In genomic region chr5:139748505-139748826, GRCh38 we compare ENCODE assay signal across 10 cellular contexts. TPM values are rescaled to one million over a fixed set of nuclear protein-coding genes. Genes with fewer than 3 reads are reported as not detected.
DNase-seq lines count a peak whose midpoint lies in the region; ATAC-seq and TF ChIP-seq lines count a peak whose summit lies in the region.
"Had no signal": no experiment of that assay in that cellular context is flagged by ENCODE, and none has a peak within 500 bp of the region (broad histone marks: within the 10 kb centered on the region; RNA-seq: fewer than 3 reads in every experiment).

No MANE protein-coding gene starts in this region.

- H3K27me3 Mint-ChIP-seq in activated T-helper 1 cell treated with anti-CD3 and anti-CD28 coated beads, Interleukin-12 subunit alpha, Interleukin-12 subunit beta, Interleukin-2, Interleukin-4 antibody, amounts not matched to agents 30 ng/mL and 10 ng/mL and 1 ng/mL, durations not matched to agents 14 hours and 24 hours and 36 hours (ENCODE audit: insufficient read depth) = peaks cover 59% of the 10 kb centered on the region

- H3K4me3 Mint-ChIP-seq in activated T-helper 1 cell treated with anti-CD3 and anti-CD28 coated beads, Interleukin-12 subunit alpha, Interleukin-12 subunit beta, Interleukin-2, Interleukin-4 antibody, amounts not matched to agents 30 ng/mL and 10 ng/mL and 1 ng/mL, durations not matched to agents 14 hours and 24 hours and 36 hours = peak overlapping the region; percentile 76

- H3K4me1 Mint-ChIP-seq in activated T-helper 1 cell treated with anti-CD3 and anti-CD28 coated beads, Interleukin-12 subunit alpha, Interleukin-12 subunit beta, Interleukin-2, Interleukin-4 antibody, amounts not matched to agents 30 ng/mL and 10 ng/mL and 1 ng/mL, durations not matched to agents 14 hours and 24 hours and 36 hours (ENCODE audit: low read depth) = peaks cover 40% of the 10 kb centered on the region

- H3K27ac Mint-ChIP-seq in activated T-helper 1 cell treated with anti-CD3 and anti-CD28 coated beads, Interleukin-12 subunit alpha, Interleukin-12 subunit beta, Interleukin-2, Interleukin-4 antibody, amounts not matched to agents 30 ng/mL and 10 ng/mL and 1 ng/mL, durations not matched to agents 14 hours and 24 hours and 36 hours = peak overlapping the region; percentile 64

- H3K9me3 ChIP-seq in left ventricle myocardium inferior (replicated peaks) (no peaks in the 10 kb centered on the region), iPS-20b (ENCODE audit: insufficient read depth, low read depth, low read length) (no peaks in the 10 kb centered on the region)
- H3K9me3 ChIP-seq: uterus had no signal

- ATAC-seq in Right ventricle myocardium inferior = no peak
- ATAC-seq in HG03045 (IDR thresholded peaks at IDR 0.05; ENCODE audit: unreplicated experiment) = no peak

- H3K36me3 Mint-ChIP-seq in activated T-helper 1 cell treated with anti-CD3 and anti-CD28 coated beads, Interleukin-12 subunit alpha, Interleukin-12 subunit beta, Interleukin-2, Interleukin-4 antibody, amounts not matched to agents 30 ng/mL and 10 ng/mL and 1 ng/mL, durations not matched to agents 14 hours and 24 hours and 36 hours (ENCODE audit: low read depth) = peaks cover 2% of the 10 kb centered on the region

- no peak for TF ChIP-seq CTCF in left ventricle myocardium inferior (IDR thresholded peaks at IDR 0.05; ENCODE audit: borderline replicate concordance)

- H3K36me3 ChIP-seq in left ventricle myocardium inferior = no peaks in the 10 kb centered on the region
- no peaks in the 10 kb centered on the region for H3K36me3 ChIP-seq in iPS-20b (ENCODE audit: insufficient read depth, low read depth, low read length)
- H3K36me3 ChIP-seq: uterus had no signal

- no peaks in the 10 kb centered on the region for H3K9me3 Mint-ChIP-seq in activated T-helper 1 cell treated with anti-CD3 and anti-CD28 coated beads, Interleukin-12 subunit alpha, Interleukin-12 subunit beta, Interleukin-2, Interleukin-4 antibody, amounts not matched to agents 30 ng/mL and 10 ng/mL and 1 ng/mL, durations not matched to agents 14 hours and 24 hours and 36 hours

- H3K4me1 ChIP-seq in left ventricle myocardium inferior = peaks cover 37% of the 10 kb centered on the region
- H3K4me1 ChIP-seq in iPS-20b (ENCODE audit: insufficient read depth, low read length) = peaks cover 19% of the 10 kb centered on the region

- no peak overlapping the region for H3K9ac ChIP-seq in iPS-20b (ENCODE audit: low read depth, low read length)

- H3K4me3 ChIP-seq in left ventricle myocardium inferior (no peak overlapping the region), iPS-20b (ENCODE audit: low read length) (peak overlapping the region; percentile 53)

- peak; percentile 57 for DNase-seq in Right ventricle myocardium inferior (ENCODE audit: missing footprints)
- DNase-seq in left ventricle myocardium inferior = no peak
- no peak for DNase-seq in activated T-helper 1 cell treated with anti-CD3 and anti-CD28 coated beads, Interleukin-12 subunit alpha, Interleukin-12 subunit beta, Interleukin-2, Interleukin-4 antibody, amounts not matched to agents 30 ng/mL and 10 ng/mL and 1 ng/mL, durations not matched to agents 14 hours and 24 hours and 36 hours (ENCODE audit: low spot score)
- DNase-seq in substantia nigra (lab: John Stamatoyannopoulos, UW) = no peak
- DNase-seq in NCI-H526 (lab: John Stamatoyannopoulos, UW) = no peak
- no peak for DNase-seq in NCI-H345 (lab: John Stamatoyannopoulos, UW)
- DNase-seq: NCI-H2081 treated with DMSO at 0.1 percent for 48 hours had no signal

- intact Hi-C loops in Right ventricle myocardium inferior (cut with DNase I) = no loop called here
- intact Hi-C loops in left ventricle myocardium inferior (cut with micrococcal nuclease) = no loop called here
- intact Hi-C loops in activated T-helper 1 cell treated with anti-CD3 and anti-CD28 coated beads, Interleukin-12 subunit alpha, Interleukin-12 subunit beta, Interleukin-2, Interleukin-4 antibody, amounts not matched to agents 30 ng/mL and 10 ng/mL and 1 ng/mL, durations not matched to agents 14 hours and 24 hours and 36 hours (cut with micrococcal nuclease) = loop anchor here (10.0 kb wide), 1 partner anchor 334 kb away; no protein-coding TSS in a partner anchor

- H3K27ac ChIP-seq in left ventricle myocardium inferior (replicated peaks) = no peak overlapping the region
- H3K27ac ChIP-seq in iPS-20b (ENCODE audit: low read length) = no peak overlapping the region
- H3K27ac ChIP-seq in substantia nigra (ENCODE audit: low read depth, low read length, poor library complexity, severe bottlenecking) = peak overlapping the region; percentile 76
- H3K27ac ChIP-seq: uterus had no signal

- H3K27me3 ChIP-seq in left ventricle myocardium inferior (ENCODE audit: low read depth) (peaks cover 72% of the 10 kb centered on the region), iPS-20b (ENCODE audit: insufficient read depth, low read length) (peaks cover 98% of the 10 kb centered on the region)

RNA-seq across cellular contexts. Expression of gene PSD2, which starts 47.1 kb away (rescaled TPM):
- total RNA-seq in Right ventricle myocardium inferior (not detected), left ventricle myocardium inferior (not detected)
- not detected in 2 replicates for total RNA-seq in activated T-helper 1 cell treated with anti-CD3 and anti-CD28 coated beads, Interleukin-12 subunit alpha, Interleukin-12 subunit beta, Interleukin-2, Interleukin-4 antibody, amounts not matched to agents 30 ng/mL and 10 ng/mL and 1 ng/mL, durations not matched to agents 14 hours and 24 hours and 36 hours
